In the genomic region with DNA sequence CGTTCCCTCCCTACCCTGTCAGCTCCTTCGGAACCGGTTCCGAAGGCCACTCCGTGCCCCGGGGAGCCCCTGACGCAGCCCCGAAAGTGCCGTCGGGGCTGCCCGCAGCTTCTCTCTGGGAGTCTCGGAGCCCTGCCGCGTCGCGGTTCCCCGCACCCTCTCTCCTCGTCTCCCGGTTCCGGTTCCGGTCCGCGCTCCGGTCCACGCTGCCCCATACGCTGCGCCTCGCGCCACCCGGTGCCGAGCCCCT, we compare ENCODE assay signal across 8 cellular contexts. TPM values are rescaled to one million over a fixed set of nuclear protein-coding genes. Genes with fewer than 3 reads are reported as not detected.
DNase-seq lines count a peak whose midpoint lies in the region; ATAC-seq and TF ChIP-seq lines count a peak whose summit lies in the region.

No MANE protein-coding gene starts in this region.

- peak overlapping the region; percentile 88 for H3K4me3 ChIP-seq in GM23248
- H3K4me3 ChIP-seq in duodenal mucosa (ENCODE audit: low read depth in 1 of 2, low read length in 2 of 2): peak overlapping the region; percentile 87 to 91
- peak overlapping the region; percentile 88 for H3K4me3 ChIP-seq in mucosa of descending colon
- H3K4me3 ChIP-seq in upper lobe of left lung: peak overlapping the region; percentile 59 to 91 (median 80)

- peak overlapping the region; percentile 76 for H2AFZ ChIP-seq in GM23248

- H4K20me1 ChIP-seq in GM23248 (ENCODE audit: insufficient read depth): no peaks in the 10 kb centered on the region

- H3K27me3 ChIP-seq in GM23248 (replicated peaks; ENCODE audit: insufficient read depth) (no peaks in the 10 kb centered on the region), duodenal mucosa (ENCODE audit: control insufficient read depth in 1 of 2, insufficient read depth in 2 of 2, low read length in 2 of 2) (no peaks in the 10 kb centered on the region), upper lobe of left lung (no peaks in the 10 kb centered on the region)

- H3F3A ChIP-seq in GM23248 (ENCODE audit: insufficient read depth): peaks cover 31% of the 10 kb centered on the region

- TF ChIP-seq CTCF in mucosa of descending colon (IDR thresholded peaks at IDR 0.05): no peak
- TF ChIP-seq CTCF in upper lobe of left lung (IDR thresholded peaks at IDR 0.05): no peak

- DNase-seq in AG20443 (ENCODE audit: low spot score): peak; percentile 55
- peak; percentile 55 for DNase-seq in GM23248
- DNase-seq in T-helper 1 cell: peak; percentile 30 to 52 (median 36)
- DNase-seq in mucosa of descending colon: no peak
- DNase-seq in upper lobe of left lung: peak in 1 of 2 donors; percentile 63
- DNase-seq in NCI-H2107 (lab: John Stamatoyannopoulos, UW): no peak

- H3K9me2 ChIP-seq in GM23248 (ENCODE audit: insufficient read depth): no peaks in the 10 kb centered on the region

- in situ Hi-C loops in GM23248 (cut with MboI): no loop called here

- ATAC-seq in mucosa of descending colon (peak; percentile 23), upper lobe of left lung (ENCODE audit: low FRiP score in 2 of 2) (peak in 1 of 2 donors; percentile 58), HG03196 (IDR thresholded peaks at IDR 0.05; ENCODE audit: unreplicated experiment) (no peak)

- H3K79me2 ChIP-seq in GM23248 (ENCODE audit: insufficient read depth): peaks cover 53% of the 10 kb centered on the region

- peaks cover 20% of the 10 kb centered on the region; the same call in 1 of the 2 replicates for H3K36me3 ChIP-seq in GM23248 (ENCODE audit: low read depth)
- H3K36me3 ChIP-seq in duodenal mucosa (ENCODE audit: control insufficient read depth in 1 of 2, insufficient read depth in 2 of 2, low read length in 2 of 2): peaks cover 23 to 35% of the 10 kb centered on the region in 2 donors
- no peaks in the 10 kb centered on the region for H3K36me3 ChIP-seq in mucosa of descending colon (ENCODE audit: low read depth)
- H3K36me3 ChIP-seq in upper lobe of left lung: peaks cover 23 to 53% (median 41%) of the 10 kb centered on the region in 4 donors

- H3K9ac ChIP-seq in GM23248 (peak overlapping the region; percentile 95), duodenal mucosa (ENCODE audit: low read depth in 1 of 2, low read length in 2 of 2) (peak overlapping the region; percentile 89 to 93)

- H3K4me1 ChIP-seq in GM23248 (ENCODE audit: insufficient read depth): peaks cover 20% of the 10 kb centered on the region
- peaks cover 23 to 24% of the 10 kb centered on the region in 2 donors for H3K4me1 ChIP-seq in duodenal mucosa (ENCODE audit: control insufficient read depth in 1 of 2, insufficient read depth in 2 of 2, low read length in 2 of 2)
- peaks cover 28% of the 10 kb centered on the region for H3K4me1 ChIP-seq in mucosa of descending colon (ENCODE audit: low read depth)
- H3K4me1 ChIP-seq in upper lobe of left lung: peaks cover 32 to 44% (median 36%) of the 10 kb centered on the region in 4 donors

- H3K9me3 ChIP-seq in GM23248 (ENCODE audit: low read depth): no peaks in the 10 kb centered on the region
- no peaks in the 10 kb centered on the region for H3K9me3 ChIP-seq in duodenal mucosa (ENCODE audit: control insufficient read depth in 1 of 2, low read length in 2 of 2)
- no peaks in the 10 kb centered on the region for H3K9me3 ChIP-seq in mucosa of descending colon
- H3K9me3 ChIP-seq in upper lobe of left lung: no peaks in the 10 kb centered on the region

- intact Hi-C loops in mucosa of descending colon (cut with DNase I, micrococcal nuclease): loop anchor here in 1 of 2 donors (2.0 kb wide), 1 partner anchor 72 kb away; the partner anchor contains the start of gene LBHD1

- WGBS in GM23248 (ENCODE audit: low coverage in 1 of 2, low lambda C conversion rate in 2 of 2, missing lambda C conversion rate in 2 of 2), 2 experiments: 0 to 1% methylated on average over 20 to 31 of the region's 31 CpGs
- 0% methylated on average over 18 of the region's 31 CpGs; no CpG with 5 or more reads in 1 of the 2 donors for WGBS in upper lobe of left lung, 2 donors

- TF ChIP-seq POLR2A in upper lobe of left lung (IDR thresholded peaks at IDR 0.05): no peak

- peak overlapping the region; percentile 100 for H3K4me2 ChIP-seq in GM23248 (ENCODE audit: unreplicated experiment)

- no peak for TF ChIP-seq EP300 in upper lobe of left lung (IDR thresholded peaks at IDR 0.05)

- H3K27ac ChIP-seq in GM23248 (peak overlapping the region; percentile 77), duodenal mucosa (ENCODE audit: low read depth, low read length) (peak overlapping the region; percentile 92), upper lobe of left lung (peak overlapping the region; percentile 91 to 100 (median 97))

RNA-seq across cellular contexts. Expression of gene MTA2, which starts 0.6 kb away (rescaled TPM):
- total RNA-seq in GM23248 (2014; rRNA removed; shearing (Covaris generic)): 98.8 and 114 TPM in 2 replicates
- 26.3 and 28.9 TPM in 2 replicates for polyA plus RNA-seq in GM23248 (2016; fragmentation: Nextera tagmentation; extraction: Ambion mirVana)
- total RNA-seq in mucosa of descending colon (10 to 100 TPM; 70.7 to 92.1 (median 89.6) TPM), upper lobe of left lung (10 to 100 TPM; 57.6 to 88.0 (median 69.8) TPM)

RNA-seq across cellular contexts. Expression of gene TUT1, which starts 9.7 kb away (rescaled TPM):
- 6.1 and 7.7 TPM in 2 replicates for total RNA-seq in GM23248 (2014; rRNA removed; shearing (Covaris generic))
- 11.1 and 12.1 TPM in 2 replicates for polyA plus RNA-seq in GM23248 (2016; fragmentation: Nextera tagmentation; extraction: Ambion mirVana)
- total RNA-seq in mucosa of descending colon (10 to 100 TPM; 11.9 to 19.8 (median 13.3) TPM), upper lobe of left lung (10 to 100 TPM in 3 of 6 donors, 1 to 10 TPM in 3; 5.3 to 25.4 (median 11.7) TPM)

RNA-seq across cellular contexts. Expression of gene EML3, which starts 11.5 kb away (rescaled TPM):
- total RNA-seq in GM23248 (2014; rRNA removed; shearing (Covaris generic)): 43.4 and 47.2 TPM in 2 replicates
- polyA plus RNA-seq in GM23248 (2016; fragmentation: Nextera tagmentation; extraction: Ambion mirVana): 32.8 and 34.8 TPM in 2 replicates
- total RNA-seq in mucosa of descending colon: 10 to 100 TPM; 54.6 to 57.7 (median 57.7) TPM
- 100 to 1,000 TPM in 1 of 6 donors, 10 to 100 TPM in 5; 31.0 to 148 (median 71.0) TPM for total RNA-seq in upper lobe of left lung

RNA-seq across cellular contexts. Expression of gene ROM1, which starts 12.0 kb away (rescaled TPM):
- total RNA-seq in GM23248 (2014; rRNA removed; shearing (Covaris generic)): 3.4 and 6.5 TPM in 2 replicates
- 5.4 and 8.8 TPM in 2 replicates for polyA plus RNA-seq in GM23248 (2016; fragmentation: Nextera tagmentation; extraction: Ambion mirVana)
- 10 to 100 TPM in 1 of 3 donors, 1 to 10 TPM in 2; 2.7 to 11.9 (median 3.8) TPM for total RNA-seq in mucosa of descending colon
- 1 to 10 TPM; 3.1 to 9.2 (median 5.2) TPM for total RNA-seq in upper lobe of left lung

RNA-seq across cellular contexts. Expression of gene B3GAT3, which starts 20.7 kb away (rescaled TPM):
- 32.1 and 35.6 TPM in 2 replicates for total RNA-seq in GM23248 (2014; rRNA removed; shearing (Covaris generic))
- polyA plus RNA-seq in GM23248 (2016; fragmentation: Nextera tagmentation; extraction: Ambion mirVana): 44.2 and 46.7 TPM in 2 replicates
- 10 to 100 TPM; 27.3 to 34.2 (median 29.1) TPM for total RNA-seq in mucosa of descending colon
- total RNA-seq in upper lobe of left lung: 10 to 100 TPM; 21.3 to 43.9 (median 37.9) TPM

Comparison
In these comparisons a context has a peak if more than half of its experiments do, and no peak if none do; other contexts are left out.
1. DNase-seq: peak in AG20443 (single experiment), GM23248 (single experiment) and T-helper 1 cell (5 of 5); none in mucosa of descending colon (0 of 3) and NCI-H2107 (single experiment).
2. Peak in every context shown above with its lines, with median percentiles within 50 percentile points of each other: H3K27ac ChIP-seq and H3K4me3 ChIP-seq.